Comparison of ENCODE assay signal across 12 cellular contexts in genomic region chr7:98119257-98119918, GRCh38. TPM values are rescaled to one million over a fixed set of nuclear protein-coding genes. Genes with fewer than 3 reads are reported as not detected.
A peak's percentile ranks its signal among the peaks of the same experiment; 100 is the strongest.
DNase-seq lines count a peak whose midpoint lies in the region; ATAC-seq and TF ChIP-seq lines count a peak whose summit lies in the region.
"Had no signal": no experiment of that assay in that cellular context is flagged by ENCODE, and none has a peak within 500 bp of the region (broad histone marks: within the 10 kb centered on the region; RNA-seq: fewer than 3 reads in every experiment).

No MANE protein-coding gene starts in this region.

- intact Hi-C loops in Calu3 (cut with micrococcal nuclease; ENCODE audit: unreplicated experiment) (no loop called here), ovary (cut with DNase I) (no loop called here)

- H3K27ac ChIP-seq in ovary = peak overlapping the region in 1 of 2 donors; percentile 35

- H3K4me3 Mint-ChIP-seq in Calu3 (ENCODE audit: low read depth, unreplicated experiment) = peak overlapping the region; percentile 24
- H3K4me3 Mint-ChIP-seq in nephron progenitor cell = no peak overlapping the region
- H3K4me3 Mint-ChIP-seq: activated naive CD8-positive, alpha-beta T cell had no signal

- H3K4me1 Mint-ChIP-seq in Calu3 (ENCODE audit: low read depth, unreplicated experiment) (peaks cover 50% of the 10 kb centered on the region), nephron progenitor cell (peaks cover 76% of the 10 kb centered on the region)

- H3K4me3 ChIP-seq in endocrine pancreas (ENCODE audit: control insufficient read depth, insufficient read depth, low read length) = peak overlapping the region; percentile 20
- no peak overlapping the region for H3K4me3 ChIP-seq in ovary

- CTCF ChIA-PET in Calu3 (lab: Charles Lee) = interaction anchor here (0.8 to 1.8 kb wide), 3 partner anchors 9 to 98 kb away, joined by 4 to 11 read pairs (median 5); no protein-coding TSS in a partner anchor

- TF ChIP-seq CTCF in Calu3 (IDR thresholded peaks at IDR 0.05; ENCODE audit: unreplicated experiment) (no peak), nephron progenitor cell (IDR thresholded peaks at IDR 0.05) (no peak), ovary (IDR thresholded peaks at IDR 0.05) (no peak)

- no peak for TF ChIP-seq EP300 in ovary (IDR thresholded peaks at IDR 0.05)

- H3K27ac Mint-ChIP-seq in Calu3 (ENCODE audit: unreplicated experiment) = no peak overlapping the region
- peak overlapping the region; percentile 65 for H3K27ac Mint-ChIP-seq in nephron progenitor cell
- H3K27ac Mint-ChIP-seq: activated naive CD8-positive, alpha-beta T cell had no signal

- H3K4me1 ChIP-seq in endocrine pancreas (ENCODE audit: control insufficient read depth, insufficient read depth, low read length) (peaks cover 18% of the 10 kb centered on the region), ovary (ENCODE audit: insufficient read depth) (peaks cover 13% of the 10 kb centered on the region)

- no peaks in the 10 kb centered on the region for H3K36me3 Mint-ChIP-seq in Calu3 (ENCODE audit: insufficient read depth, unreplicated experiment)
- H3K36me3 Mint-ChIP-seq in nephron progenitor cell (ENCODE audit: low read depth) = peaks cover 16% of the 10 kb centered on the region

- H3K9ac ChIP-seq in endocrine pancreas (ENCODE audit: control insufficient read depth, insufficient read depth, low read length) = no peak overlapping the region

- no peak for TF ChIP-seq POLR2A in ovary (IDR thresholded peaks at IDR 0.05)

- H3K27me3 ChIP-seq in endocrine pancreas (ENCODE audit: control insufficient read depth, insufficient read depth, low read length) (no peaks in the 10 kb centered on the region), ovary (no peaks in the 10 kb centered on the region)

- H3K27me3 Mint-ChIP-seq in Calu3 (ENCODE audit: unreplicated experiment) (no peaks in the 10 kb centered on the region), nephron progenitor cell (ENCODE audit: low read depth, poor library complexity) (no peaks in the 10 kb centered on the region)
- H3K27me3 Mint-ChIP-seq: activated naive CD8-positive, alpha-beta T cell had no signal

- no TSS peak for BruUV-seq in Calu3 (replicated peaks; lab: Mats Ljungman, UMichigan)

- peak; percentile 5 for DNase-seq in Calu3
- peak; percentile 18 for DNase-seq in NCI-H2107 (lab: John Stamatoyannopoulos, UW)
- no peak for DNase-seq in nephron progenitor cell
- no peak for DNase-seq in foreskin melanocyte
- no peak for DNase-seq in ovary
- DNase-seq: DND-41, hypothalamus, NCI-H2029 had no signal

- H3K9me3 ChIP-seq in endocrine pancreas (ENCODE audit: control insufficient read depth, low read length) (no peaks in the 10 kb centered on the region), ovary (no peaks in the 10 kb centered on the region)

- WGBS in ovary, 3 donors = 56 to 61% (median 59%) methylated on average over 10 of the region's 10 CpGs

- ATAC-seq in HG02981 (IDR thresholded peaks at IDR 0.05; ENCODE audit: unreplicated experiment) = no peak
- no peak for ATAC-seq in GM18870 (IDR thresholded peaks at IDR 0.05; ENCODE audit: unreplicated experiment)

- H3K9me3 Mint-ChIP-seq in Calu3 (ENCODE audit: low read depth, unreplicated experiment) = peaks cover 2% of the 10 kb centered on the region
- H3K9me3 Mint-ChIP-seq in nephron progenitor cell = no peaks in the 10 kb centered on the region

- H3K36me3 ChIP-seq in endocrine pancreas (ENCODE audit: control insufficient read depth, insufficient read depth, low read length) (no peaks in the 10 kb centered on the region), ovary (no peaks in the 10 kb centered on the region)

RNA-seq across cellular contexts. Expression of gene LMTK2, which starts 12.7 kb away (rescaled TPM):
- total RNA-seq in Calu3 (2022) (28.6 and 29.9 TPM in 2 replicates), ovary (10 to 100 TPM; 12.0 to 17.1 (median 13.6) TPM)
- polyA plus RNA-seq in ovary = 1 to 10 TPM; 4.4 to 8.5 TPM

Comparison
In these comparisons a context has a peak if more than half of its experiments do, and no peak if none do; other contexts are left out.
1. DNase-seq: peak in Calu3 (single experiment) and NCI-H2107 (single experiment); none in nephron progenitor cell (single experiment), foreskin melanocyte (single experiment) and ovary (0 of 5).